8 cellular contexts compared by ENCODE assay signal in genomic region chr4:86961605-86962295, GRCh38. TPM values are rescaled to one million over a fixed set of nuclear protein-coding genes. Genes with fewer than 3 reads are reported as not detected.
DNase-seq lines count a peak whose midpoint lies in the region; ATAC-seq, FAIRE-seq and TF ChIP-seq lines count a peak whose summit lies in the region.

No MANE protein-coding gene starts in this region.

- H3K4me3 ChIP-seq in IMR-90 (ENCODE audit: insufficient read depth, low read depth, low read length) (no peak overlapping the region), SU-DHL-6 (ENCODE audit: insufficient read depth, low read length, poor library complexity, severe bottlenecking) (no peak overlapping the region), hepatocyte (no peak overlapping the region)

- TF ChIP-seq RAD21 in IMR-90 (IDR thresholded peaks at IDR 0.05; ENCODE audit: low read length), result no peak

- BruUV-seq in IMR-90 (replicated peaks; lab: Mats Ljungman, UMichigan), result no TSS peak

- TF ChIP-seq CTCF in IMR-90 (conservative IDR thresholded peaks at IDR 0.05; ENCODE audit: low read depth, low read length) (no peak), SU-DHL-6 (IDR thresholded peaks at IDR 0.05; ENCODE audit: insufficient read depth, low read length, poor library complexity, severe bottlenecking) (no peak), hepatocyte (IDR thresholded peaks at IDR 0.05; ENCODE audit: poor library complexity) (no peak)

- CTCF ChIA-PET in IMR-90 (lab: Yijun Ruan, JAX), result interaction anchor here (0.6 kb wide), 1 partner anchor 42 kb away, joined by 4 read pairs; no protein-coding TSS in a partner anchor

- H2AK5ac ChIP-seq in IMR-90 (ENCODE audit: low read depth, low read length), result no peak overlapping the region

- no peak overlapping the region for H3K4ac ChIP-seq in IMR-90 (ENCODE audit: low read depth, low read length)

- no peak overlapping the region for H3K4me2 ChIP-seq in IMR-90 (ENCODE audit: low read depth, low read length)
- peak overlapping the region; percentile 56 for H3K4me2 ChIP-seq in SU-DHL-6 (ENCODE audit: low read depth, low read length, poor library complexity, severe bottlenecking)
- H3K4me2 ChIP-seq in hepatocyte, result peak overlapping the region; percentile 2

- WGBS in IMR-90 (ENCODE audit: extremely low coverage in 2 of 2, insufficient read length in 1 of 2), 2 experiments, result no CpG with 5 or more reads among the region's 9 CpGs
- 27% methylated on average over 9 of the region's 9 CpGs for WGBS in hepatocyte (ENCODE audit: low lambda C conversion rate, missing lambda C conversion rate)

- H4K5ac ChIP-seq in IMR-90 (ENCODE audit: low read depth, low read length), result no peak overlapping the region

- POLR2A ChIA-PET in IMR-90 (lab: Charles Lee; ENCODE audit: unreplicated experiment), result interaction anchor here (0.6 kb wide), 1 partner anchor 1781 kb away, joined by 4 read pairs; no protein-coding TSS in a partner anchor

- H3K79me2 ChIP-seq in SU-DHL-6 (ENCODE audit: insufficient read depth, low read length) (no peaks in the 10 kb centered on the region), hepatocyte (peaks cover 55% of the 10 kb centered on the region)

- peak; percentile 95 for FAIRE-seq in GM18507 (lab: Jason Lieb, UNC)

- no peak overlapping the region for H3K56ac ChIP-seq in IMR-90 (ENCODE audit: extremely low read depth, insufficient read depth, low read length)

- no peak overlapping the region for H2AK9ac ChIP-seq in IMR-90 (replicated peaks; ENCODE audit: low read depth, low read length, poor library complexity)

- in situ Hi-C loops in IMR-90 (cut with MboI; ENCODE audit: low sequenced_read_pairs), result loop anchor here (5.0 kb wide), 1 partner anchor 36 kb away; no protein-coding TSS in a partner anchor

- H4K8ac ChIP-seq in IMR-90 (ENCODE audit: low read depth in 2 of 2, low read length in 2 of 2), result no peak overlapping the region

- H2BK120ac ChIP-seq in IMR-90 (ENCODE audit: low read depth, low read length), result no peak overlapping the region

- H3K23ac ChIP-seq in IMR-90 (ENCODE audit: low read depth, low read length), result no peak overlapping the region

- DNase-seq in GM18507 (ENCODE audit: extremely low spot score, insufficient read length, low read depth) (peak; percentile 36), IMR-90 (peak; percentile 67), hepatocyte (ENCODE audit: low spot score) (peak; percentile 48), NCI-H748 treated with DMSO at 0.1 percent for 48 hours (lab: John Stamatoyannopoulos, UW) (no peak), globus pallidus (ENCODE audit: low spot score) (no peak), HCEC 1CT (no peak)

- dilution Hi-C loops in IMR-90 (cut with HindIII; ENCODE audit: low sequenced_read_pairs, unreplicated experiment), result no loop called here

- no peaks in the 10 kb centered on the region for H3K36me3 ChIP-seq in IMR-90 (ENCODE audit: control insufficient read depth, insufficient read depth, low read length)
- H3K36me3 ChIP-seq in SU-DHL-6 (ENCODE audit: low read length), result no peaks in the 10 kb centered on the region
- H3K36me3 ChIP-seq in hepatocyte (replicated peaks; ENCODE audit: insufficient read depth, low read depth), result no peaks in the 10 kb centered on the region

- peaks cover 9 to 40% of the 10 kb centered on the region in 2 experiments for H3K79me1 ChIP-seq in IMR-90 (ENCODE audit: low read depth in 1 of 2, low read length in 2 of 2)

- H4K20me1 ChIP-seq in IMR-90 (ENCODE audit: insufficient read depth, low read length) (peaks cover 11% of the 10 kb centered on the region; the same call in 1 of the 2 replicates), SU-DHL-6 (ENCODE audit: low read depth, low read length) (no peaks in the 10 kb centered on the region), hepatocyte (ENCODE audit: insufficient read depth, poor library complexity, severe bottlenecking) (no peaks in the 10 kb centered on the region)

- no peaks in the 10 kb centered on the region for H3F3A ChIP-seq in SU-DHL-6 (ENCODE audit: insufficient read depth)

- intact Hi-C loops in IMR-90 (cut with micrococcal nuclease), result no loop called here

- H2AFZ ChIP-seq in IMR-90 (replicated peaks; ENCODE audit: low read length, poor library complexity), result no peak overlapping the region
- H2AFZ ChIP-seq in SU-DHL-6 (ENCODE audit: low read depth, low read length, severe bottlenecking), result no peak overlapping the region
- no peak overlapping the region for H2AFZ ChIP-seq in hepatocyte

- H3K9me3 ChIP-seq in IMR-90 (ENCODE audit: control insufficient read depth, insufficient read depth, low read length) (no peaks in the 10 kb centered on the region), SU-DHL-6 (ENCODE audit: insufficient read depth, low read length) (no peaks in the 10 kb centered on the region), hepatocyte (ENCODE audit: low read depth) (no peaks in the 10 kb centered on the region)

- ATAC-seq in GM21786 (IDR thresholded peaks at IDR 0.05; ENCODE audit: unreplicated experiment), result peak; percentile 86
- ATAC-seq in IMR-90 (ENCODE audit: low read depth), result no peak

- H3K27ac ChIP-seq in IMR-90 (ENCODE audit: insufficient read depth, low read length) (no peak overlapping the region), SU-DHL-6 (ENCODE audit: low read depth, low read length) (no peak overlapping the region), hepatocyte (peak overlapping the region; percentile 14)

- H3K14ac ChIP-seq in IMR-90 (replicated peaks; ENCODE audit: low read depth, low read length), result no peak overlapping the region

- H4K91ac ChIP-seq in IMR-90 (ENCODE audit: insufficient read depth, low read depth, low read length), result no peak overlapping the region

- no peak overlapping the region for H2BK5ac ChIP-seq in IMR-90 (ENCODE audit: low read depth, low read length, poor library complexity, severe bottlenecking)

- H3K9me1 ChIP-seq in IMR-90 (ENCODE audit: insufficient read depth, low read length), result peaks cover 12% of the 10 kb centered on the region

- H2BK15ac ChIP-seq in IMR-90 (ENCODE audit: low read depth, low read length), result 0 out of 3 replicates have a peak overlapping the region, but pooled peaks have one; percentile 53

- H3K27me3 ChIP-seq in IMR-90 (ENCODE audit: control insufficient read depth, insufficient read depth, low read length), result no peaks in the 10 kb centered on the region
- H3K27me3 ChIP-seq in SU-DHL-6 (ENCODE audit: low read length), result no peaks in the 10 kb centered on the region
- H3K27me3 ChIP-seq in hepatocyte, result no peaks in the 10 kb centered on the region

- no peak overlapping the region for H2BK20ac ChIP-seq in IMR-90 (ENCODE audit: low read depth, low read length)

- peaks cover 22% of the 10 kb centered on the region for H3K4me1 ChIP-seq in IMR-90 (ENCODE audit: control insufficient read depth, insufficient read depth, low read length)
- peaks cover 22% of the 10 kb centered on the region for H3K4me1 ChIP-seq in hepatocyte (ENCODE audit: insufficient read depth)

- no peak overlapping the region for H3K9ac ChIP-seq in IMR-90 (ENCODE audit: low read depth, low read length)
- H3K9ac ChIP-seq in SU-DHL-6 (ENCODE audit: low read length), result no peak overlapping the region

- H3K9me2 ChIP-seq in SU-DHL-6 (replicated peaks; ENCODE audit: insufficient read depth, low read length) (no peaks in the 10 kb centered on the region), hepatocyte (replicated peaks; ENCODE audit: insufficient read depth) (no peaks in the 10 kb centered on the region)

- TF ChIP-seq POLR2A in IMR-90 (IDR thresholded peaks at IDR 0.05; ENCODE audit: low read depth, low read length), result no peak

- no peak overlapping the region for H3K18ac ChIP-seq in IMR-90 (ENCODE audit: low read depth, low read length)

TF ChIP-seq in IMR-90, 13 proteins besides CTCF, POLR2A, EP300 and RAD21:
- TF ChIP-seq MAZ (IDR thresholded peaks at IDR 0.05; ENCODE audit: borderline replicate concordance, low read depth, low read length) (no peak), MAFK (IDR thresholded peaks at IDR 0.05; ENCODE audit: low read depth, low read length) (no peak), BHLHE40 (IDR thresholded peaks at IDR 0.05; ENCODE audit: low read depth, low read length) (no peak), FOS (IDR thresholded peaks at IDR 0.05; ENCODE audit: low read depth, low read length) (no peak), SMC3 (IDR thresholded peaks at IDR 0.05; ENCODE audit: low read depth, low read length) (no peak), MXI1 (IDR thresholded peaks at IDR 0.05; ENCODE audit: borderline replicate concordance, low read depth, low read length) (no peak), CHD1 (IDR thresholded peaks at IDR 0.05; ENCODE audit: low read depth, low read length) (no peak), RCOR1 (IDR thresholded peaks at IDR 0.05; ENCODE audit: insufficient replicate concordance, low read length) (no peak), USF2 (IDR thresholded peaks at IDR 0.05; ENCODE audit: low read depth, low read length) (no peak), ELK1 (IDR thresholded peaks at IDR 0.05; ENCODE audit: borderline replicate concordance, low read depth, low read length) (no peak), CEBPB (IDR thresholded peaks at IDR 0.05; ENCODE audit: low read depth, low read length) (no peak), NFE2L2 (IDR thresholded peaks at IDR 0.05; ENCODE audit: low read depth, low read length) (no peak), RFX5 (IDR thresholded peaks at IDR 0.05; ENCODE audit: low read depth, low read length) (no peak)

RNA-seq across cellular contexts. Expression of gene AFF1, which starts 26.9 kb away (rescaled TPM):
- total RNA-seq in IMR-90 (2012; rRNA removed), result 7.0 and 10.8 TPM in 2 replicates
- 9.6 and 11.4 TPM in 2 replicates for polyA plus RNA-seq in IMR-90 (2012; rRNA removed)
- 1.8 and 3.5 TPM in 2 replicates for polyA plus RNA-seq in IMR-90 (2012; cell fraction: cytosol; rRNA removed)
- 6.8 and 17.8 TPM in 2 replicates for polyA plus RNA-seq in IMR-90 (2012; cell fraction: nucleus; rRNA removed; ENCODE audit: low replicate concordance)
- 36.1 and 38.7 TPM in 2 replicates for total RNA-seq in hepatocyte
- polyA plus RNA-seq in hepatocyte, result 28.7 and 31.9 TPM in 2 replicates

Comparison
In these comparisons a context has a peak if more than half of its experiments do, and no peak if none do; other contexts are left out.
1. DNase-seq: peak in GM18507 (single experiment), IMR-90 (single experiment) and hepatocyte (single experiment); none in NCI-H748 treated with DMSO at 0.1 percent for 48 hours (single experiment), globus pallidus (single experiment) and HCEC 1CT (single experiment).